In the genomic region with DNA sequence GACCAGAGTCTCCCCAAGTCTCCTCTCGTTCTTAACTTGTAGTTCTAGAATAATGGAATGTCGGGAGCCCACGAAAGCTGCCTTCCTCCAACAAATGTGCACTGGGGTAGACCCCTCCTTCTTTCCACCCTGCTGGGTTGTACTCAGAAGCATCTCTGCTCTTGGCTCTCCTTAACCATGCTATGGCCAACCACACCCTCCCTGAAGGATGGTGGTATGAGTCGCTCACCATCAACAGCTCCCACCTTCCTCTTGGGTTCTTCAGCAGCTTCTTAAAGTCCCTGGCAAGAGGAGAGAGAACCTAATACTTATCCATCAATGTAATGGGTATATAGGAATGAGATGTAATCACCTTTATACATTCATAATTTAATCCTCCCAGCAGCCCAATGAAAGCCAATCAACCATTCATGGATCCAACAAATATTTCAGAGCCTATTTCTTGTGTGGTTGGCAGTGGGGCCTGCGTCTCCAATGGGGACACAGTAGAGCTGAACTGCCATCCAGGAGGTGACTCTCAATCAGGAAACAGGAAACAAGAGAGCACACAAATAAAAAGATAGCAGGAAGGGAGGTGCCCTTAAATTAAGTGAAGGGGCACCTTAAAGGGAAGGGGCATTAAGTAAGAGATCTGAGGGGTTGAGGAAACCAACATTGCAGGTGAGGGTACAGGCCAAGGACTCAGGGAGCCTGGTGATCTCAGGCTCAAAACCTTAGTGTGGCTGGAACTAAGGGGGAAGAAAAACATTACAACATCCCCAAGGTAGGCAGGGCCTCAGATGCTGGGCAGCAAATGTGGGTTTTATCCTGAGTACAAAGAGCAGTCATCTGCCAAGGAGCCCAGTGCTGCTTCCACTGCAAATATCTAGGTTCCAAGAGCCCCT, we compare ENCODE assay signal across 1 cellular context.
TF ChIP-seq lines count a peak whose summit lies in the region.

No MANE protein-coding gene starts in this region.

TF ChIP-seq in IMR-90, 13 proteins besides CTCF, POLR2A, EP300 and RAD21:
- TF ChIP-seq, protein P1, sequence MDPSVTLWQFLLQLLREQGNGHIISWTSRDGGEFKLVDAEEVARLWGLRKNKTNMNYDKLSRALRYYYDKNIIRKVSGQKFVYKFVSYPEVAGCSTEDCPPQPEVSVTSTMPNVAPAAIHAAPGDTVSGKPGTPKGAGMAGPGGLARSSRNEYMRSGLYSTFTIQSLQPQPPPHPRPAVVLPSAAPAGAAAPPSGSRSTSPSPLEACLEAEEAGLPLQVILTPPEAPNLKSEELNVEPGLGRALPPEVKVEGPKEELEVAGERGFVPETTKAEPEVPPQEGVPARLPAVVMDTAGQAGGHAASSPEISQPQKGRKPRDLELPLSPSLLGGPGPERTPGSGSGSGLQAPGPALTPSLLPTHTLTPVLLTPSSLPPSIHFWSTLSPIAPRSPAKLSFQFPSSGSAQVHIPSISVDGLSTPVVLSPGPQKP (IDR thresholded peaks at IDR 0.05; ENCODE audit: borderline replicate concordance, low read depth, low read length), result no peak
- TF ChIP-seq CHD1 (IDR thresholded peaks at IDR 0.05; ENCODE audit: low read depth, low read length), result no peak
- no peak for TF ChIP-seq FOS (IDR thresholded peaks at IDR 0.05; ENCODE audit: low read depth, low read length)
- no peak for TF ChIP-seq SMC3 (IDR thresholded peaks at IDR 0.05; ENCODE audit: low read depth, low read length)
- TF ChIP-seq RCOR1 (IDR thresholded peaks at IDR 0.05; ENCODE audit: insufficient replicate concordance, low read length), result no peak
- TF ChIP-seq MXI1 (IDR thresholded peaks at IDR 0.05; ENCODE audit: borderline replicate concordance, low read depth, low read length), result no peak
- no peak for TF ChIP-seq BHLHE40 (IDR thresholded peaks at IDR 0.05; ENCODE audit: low read depth, low read length)
- TF ChIP-seq NFE2L2 (IDR thresholded peaks at IDR 0.05; ENCODE audit: low read depth, low read length), result no peak
- TF ChIP-seq RFX5 (IDR thresholded peaks at IDR 0.05; ENCODE audit: low read depth, low read length), result no peak
- no peak for TF ChIP-seq CEBPB (IDR thresholded peaks at IDR 0.05; ENCODE audit: low read depth, low read length)
- TF ChIP-seq MAFK (IDR thresholded peaks at IDR 0.05; ENCODE audit: low read depth, low read length), result no peak
- TF ChIP-seq, protein P2, sequence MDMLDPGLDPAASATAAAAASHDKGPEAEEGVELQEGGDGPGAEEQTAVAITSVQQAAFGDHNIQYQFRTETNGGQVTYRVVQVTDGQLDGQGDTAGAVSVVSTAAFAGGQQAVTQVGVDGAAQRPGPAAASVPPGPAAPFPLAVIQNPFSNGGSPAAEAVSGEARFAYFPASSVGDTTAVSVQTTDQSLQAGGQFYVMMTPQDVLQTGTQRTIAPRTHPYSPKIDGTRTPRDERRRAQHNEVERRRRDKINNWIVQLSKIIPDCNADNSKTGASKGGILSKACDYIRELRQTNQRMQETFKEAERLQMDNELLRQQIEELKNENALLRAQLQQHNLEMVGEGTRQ (IDR thresholded peaks at IDR 0.05; ENCODE audit: low read depth, low read length), result no peak
- TF ChIP-seq MAZ (IDR thresholded peaks at IDR 0.05; ENCODE audit: borderline replicate concordance, low read depth, low read length), result no peak
